10 cellular contexts compared by ENCODE assay signal in genomic region chr19:43778651-43779050, GRCh38. TPM values are rescaled to one million over a fixed set of nuclear protein-coding genes. Genes with fewer than 3 reads are reported as not detected.
DNase-seq lines count a peak whose midpoint lies in the region; ATAC-seq, FAIRE-seq and TF ChIP-seq lines count a peak whose summit lies in the region.
"Had no signal": no experiment of that assay in that cellular context is flagged by ENCODE, and none has a peak within 500 bp of the region (broad histone marks: within the 10 kb centered on the region; RNA-seq: fewer than 3 reads in every experiment).

No MANE protein-coding gene starts in this region.

- no peaks in the 10 kb centered on the region for H3K27me3 ChIP-seq in K562 (ENCODE audit: control insufficient read depth in 2 of 2, insufficient read depth in 2 of 2, low read length in 2 of 2)
- H3K27me3 ChIP-seq in testis, result no peaks in the 10 kb centered on the region

- H3K9ac ChIP-seq in K562 (ENCODE audit: insufficient read depth in 1 of 2, low read depth in 2 of 2, low read length in 2 of 2), result peak overlapping the region in 1 of 2 experiments; percentile 52; a peak in 3 of 4 replicates

- WGBS in K562 (ENCODE audit: insufficient coverage, low coverage, missing lambda C conversion rate), result 89% methylated on average over 1 of the region's 1 CpG
- WGBS in testis, 2 donors, result 85 to 100% methylated on average over 1 of the region's 1 CpG

- TF ChIP-seq RAD21 in K562 (CRISPR knock-in tag; conservative IDR thresholded peaks at IDR 0.05 in 1 of 2, IDR thresholded peaks at IDR 0.05 in 1 of 2), result no peak

- in situ Hi-C loops in K562 (cut with MboI), result no loop called here

- H3K36me3 ChIP-seq in K562 (ENCODE audit: control insufficient read depth, insufficient read depth, low read length) (peaks cover 5% of the 10 kb centered on the region), testis (ENCODE audit: low read depth, missing control alignments) (no peaks in the 10 kb centered on the region)

- peak overlapping the region; percentile 78 for H3K4me3 Mint-ChIP-seq in activated naive CD4-positive, alpha-beta T cell treated with anti-CD3 and anti-CD28 coated beads, Interleukin-2, amount 50 U/mL, for 24 hours
- H3K4me3 Mint-ChIP-seq in type B pancreatic cell (peak overlapping the region; percentile 24), glutamatergic neuron (ENCODE audit: unreplicated experiment) (no peak overlapping the region)

- peak overlapping the region; percentile 92 for H3K27ac Mint-ChIP-seq in activated naive CD4-positive, alpha-beta T cell treated with anti-CD3 and anti-CD28 coated beads, Interleukin-2, amount 50 U/mL, for 24 hours
- peak overlapping the region; percentile 49 for H3K27ac Mint-ChIP-seq in type B pancreatic cell
- no peak overlapping the region for H3K27ac Mint-ChIP-seq in glutamatergic neuron (ENCODE audit: unreplicated experiment)

- no peak for TF ChIP-seq EP300 in K562 (IDR thresholded peaks at IDR 0.05; ENCODE audit: low read length)

- H3K4me1 Mint-ChIP-seq in activated naive CD4-positive, alpha-beta T cell treated with anti-CD3 and anti-CD28 coated beads, Interleukin-2, amount 50 U/mL, for 24 hours, result peaks cover 70% of the 10 kb centered on the region
- peaks cover 44% of the 10 kb centered on the region for H3K4me1 Mint-ChIP-seq in type B pancreatic cell (ENCODE audit: unreplicated experiment)
- H3K4me1 Mint-ChIP-seq in glutamatergic neuron (ENCODE audit: low read depth, unreplicated experiment), result peaks cover 7% of the 10 kb centered on the region

- TF ChIP-seq CTCF in K562 (IDR thresholded peaks at IDR 0.05 in 2 of 3, conservative IDR thresholded peaks at IDR 0.05 in 1 of 3; ENCODE audit: insufficient read depth in 2 of 3, low read depth in 1 of 3, low read length in 3 of 3) (no peak), type B pancreatic cell (conservative IDR thresholded peaks at IDR 0.05) (no peak), testis (IDR thresholded peaks at IDR 0.05) (no peak), glutamatergic neuron (IDR thresholded peaks at IDR 0.05; ENCODE audit: partially characterized antibody, unreplicated experiment) (no peak)

- H3K4me1 ChIP-seq in K562 (replicated peaks in 1 of 2; ENCODE audit: control insufficient read depth in 2 of 2, insufficient read depth in 2 of 2, low read length in 2 of 2) (peaks cover 80 to 99% of the 10 kb centered on the region in 2 experiments), testis (peaks cover 11% of the 10 kb centered on the region)

- TF ChIP-seq POLR2A in K562 (conservative IDR thresholded peaks at IDR 0.05), result no peak
- no peak for TF ChIP-seq POLR2A in testis (IDR thresholded peaks at IDR 0.05)

- peaks cover 2% of the 10 kb centered on the region for H3K36me3 Mint-ChIP-seq in activated naive CD4-positive, alpha-beta T cell treated with anti-CD3 and anti-CD28 coated beads, Interleukin-2, amount 50 U/mL, for 24 hours
- H3K36me3 Mint-ChIP-seq in type B pancreatic cell, result no peaks in the 10 kb centered on the region
- no peaks in the 10 kb centered on the region for H3K36me3 Mint-ChIP-seq in glutamatergic neuron (ENCODE audit: unreplicated experiment)

- no TSS peak for BruUV-seq in K562 (replicated peaks; lab: Mats Ljungman, UMichigan)

- H3K9me3 ChIP-seq in K562 (replicated peaks; ENCODE audit: control insufficient read depth, insufficient read depth, low read depth, low read length), result no peaks in the 10 kb centered on the region
- no peaks in the 10 kb centered on the region for H3K9me3 ChIP-seq in testis

- H3K9me1 ChIP-seq in K562 (ENCODE audit: control insufficient read depth, insufficient read depth, low read length), result no peaks in the 10 kb centered on the region

- H3K4me3 ChIP-seq in K562 (peak overlapping the region; percentile 47; the same call in 1 of the 2 replicates), testis (no peak overlapping the region)

- POLR2A ChIA-PET in K562 (lab: Yijun Ruan, JAX), result interaction anchor here (1.1 to 9.9 kb wide), 3 partner anchors 8 to 25 kb away, joined by 3 to 71 read pairs (median 4); partner anchors contain the start of gene SMG9

- FAIRE-seq in K562 (lab: Jason Lieb, UNC), result no peak

- H3K79me2 ChIP-seq in K562 (ENCODE audit: control insufficient read depth, insufficient read depth, low read length), result peaks cover 77% of the 10 kb centered on the region

- DNase-seq in activated naive CD4-positive, alpha-beta T cell (lab: John Stamatoyannopoulos, UW), result no peak
- DNase-seq in NCI-H510A treated with DMSO at 0.1 percent for 48 hours (lab: John Stamatoyannopoulos, UW) (peak; percentile 79), K562 (ENCODE audit: extremely low read depth in 1 of 4, low spot score in 3 of 4) (no peak), type B pancreatic cell (ENCODE audit: extremely low spot score, unreplicated experiment) (no peak), testis (no peak), glutamatergic neuron (no peak)
- DNase-seq: stimulated activated CD4-positive, alpha-beta T cell treated with anti-CD3 and anti-CD28 coated beads, Interleukin-2, amount 100 ng/mL, for 48 hours had no signal

- no peaks in the 10 kb centered on the region for H3K9me3 Mint-ChIP-seq in activated naive CD4-positive, alpha-beta T cell treated with anti-CD3 and anti-CD28 coated beads, Interleukin-2, amount 50 U/mL, for 24 hours
- H3K9me3 Mint-ChIP-seq in type B pancreatic cell (no peaks in the 10 kb centered on the region), glutamatergic neuron (ENCODE audit: unreplicated experiment) (peaks cover 13% of the 10 kb centered on the region)

- peak overlapping the region; percentile 72 for H3K4me2 ChIP-seq in K562 (ENCODE audit: insufficient read depth, low read length)

- H3K27ac ChIP-seq in K562 (ENCODE audit: extremely low read depth, low read depth, low read length) (peak overlapping the region; percentile 83; the same call in 2 of the 3 replicates), testis (no peak overlapping the region)
- H3K27ac ChIP-seq: C4-2B had no signal

- no peak overlapping the region for H2AFZ ChIP-seq in K562 (ENCODE audit: low read depth, low read length)

- CTCF ChIA-PET in K562 (lab: Yijun Ruan, JAX; ENCODE audit: low intra/inter-chr PET ratio), result no interaction called here

- no peaks in the 10 kb centered on the region for H3K27me3 Mint-ChIP-seq in activated naive CD4-positive, alpha-beta T cell treated with anti-CD3 and anti-CD28 coated beads, Interleukin-2, amount 50 U/mL, for 24 hours
- H3K27me3 Mint-ChIP-seq in type B pancreatic cell (peaks cover 15% of the 10 kb centered on the region), glutamatergic neuron (ENCODE audit: unreplicated experiment) (peaks cover 12% of the 10 kb centered on the region)

- ATAC-seq in K562, result no peak
- no peak for ATAC-seq in GM21529 (IDR thresholded peaks at IDR 0.05; ENCODE audit: unreplicated experiment)

- intact Hi-C loops in K562 (cut with micrococcal nuclease), result no loop called here
- intact Hi-C loops in testis (cut with DNase I; ENCODE audit: low total_unique reads), result no loop called here

- H4K20me1 ChIP-seq in K562 (replicated peaks; ENCODE audit: control insufficient read depth, insufficient read depth, low read length), result no peaks in the 10 kb centered on the region

RNA-seq across cellular contexts. Expression of gene KCNN4, which starts 2.1 kb away (rescaled TPM):
- total RNA-seq in K562 (2011; cell fraction: chromatin; rRNA removed; ENCODE audit: low replicate concordance), result 29.9 and 77.4 TPM in 2 replicates
- total RNA-seq in K562 (2011; cell fraction: nucleolus; rRNA removed), result 79.4 and 80.4 TPM in 2 replicates
- 61.0 and 61.7 TPM in 2 replicates for total RNA-seq in K562 (2011; cell fraction: nucleoplasm; rRNA removed)
- total RNA-seq in K562 (2014; rRNA removed) (31.8 and 32.1 TPM in 2 replicates), K562 (2014; rRNA removed; fragmentation: Illumina TruSeq; extraction: Trizol) (9.2 and 10.7 TPM in 2 replicates), K562 (2015; rRNA removed; fragmentation: Illumina TruSeq; extraction: Trizol) (18.6 and 19.5 TPM in 2 replicates), K562 (2021) (26.6 and 28.6 TPM in 2 replicates), type B pancreatic cell (ENCODE audit: low replicate concordance) (1.6 and 7.7 TPM in 2 replicates), testis (1 to 10 TPM; 2.3 to 4.6 TPM), glutamatergic neuron (ENCODE audit: unreplicated experiment) (0.44 TPM)
- polyA plus RNA-seq in K562 (2011; rRNA removed) (29.4 and 33.9 TPM in 2 replicates), K562 (2014; fragmentation: Illumina TruSeq; extraction: Trizol) (22.6 and 25.9 TPM in 2 replicates), K562 (2014; fragmentation: Nextera tagmentation; extraction: Ambion mirVana) (1 to 10 TPM in 1 of 2 experiments, under 1 TPM in 1; 0.53 to 2.0 TPM), K562 (2014; rRNA removed) (37.6 and 37.7 TPM in 2 replicates), testis (ENCODE audit: insufficient read depth, low read depth, low replicate concordance) (4.1 TPM)
- polyA plus RNA-seq in K562 (2011; cell fraction: cytosol; rRNA removed), result 40.2 and 61.3 TPM in 2 replicates
- 111 and 177 TPM in 2 replicates for polyA plus RNA-seq in K562 (2011; cell fraction: nucleus; rRNA removed)
- polyA plus RNA-seq in K562 (2012), result 16.4 and 18.7 TPM in 2 replicates
- polyA minus RNA-seq in K562 (2011; rRNA and poly(A)+ RNA removed), result 18.4 and 22.7 TPM in 2 replicates
- 16.1 and 22.7 TPM in 2 replicates for polyA minus RNA-seq in K562 (2011; cell fraction: cytosol; rRNA and poly(A)+ RNA removed)
- 26.3 and 27.8 TPM in 2 replicates for polyA minus RNA-seq in K562 (2011; cell fraction: nucleus; rRNA and poly(A)+ RNA removed)

RNA-seq across cellular contexts. Expression of gene LYPD5, which starts 23.6 kb away (rescaled TPM):
- total RNA-seq in K562 (2011; cell fraction: chromatin; rRNA removed; ENCODE audit: low replicate concordance), result 0.42 and 1.1 TPM in 2 replicates
- 0.26 and 0.50 TPM in 2 replicates for total RNA-seq in K562 (2011; cell fraction: nucleolus; rRNA removed)
- total RNA-seq in K562 (2011; cell fraction: nucleoplasm; rRNA removed), result 0.15 TPM in 1 of 2 replicates, not detected in the other
- total RNA-seq in K562 (2014; rRNA removed) (0.20 TPM in 1 of 2 replicates, not detected in the other), K562 (2014; rRNA removed; fragmentation: Illumina TruSeq; extraction: Trizol) (0.13 TPM in 1 of 2 replicates, not detected in the other), K562 (2015; rRNA removed; fragmentation: Illumina TruSeq; extraction: Trizol) (0.19 and 0.22 TPM in 2 replicates), K562 (2021) (0.09 and 0.25 TPM in 2 replicates), type B pancreatic cell (ENCODE audit: low replicate concordance) (0.85 and 3.9 TPM in 2 replicates), testis (10 to 100 TPM in 1 of 2 donors, 1 to 10 TPM in 1; 4.9 to 14.7 TPM), glutamatergic neuron (ENCODE audit: unreplicated experiment) (not detected)
- polyA plus RNA-seq in K562 (2011; rRNA removed) (0.21 and 0.26 TPM in 2 replicates), K562 (2014; fragmentation: Illumina TruSeq; extraction: Trizol) (0.06 and 0.24 TPM in 2 replicates), K562 (2014; fragmentation: Nextera tagmentation; extraction: Ambion mirVana) (under 1 TPM in 1 of 2 experiments, not detected in 1; 0.03 TPM), K562 (2014; rRNA removed) (0.11 TPM in 1 of 2 replicates, not detected in the other), testis (ENCODE audit: insufficient read depth, low read depth, low replicate concordance) (12.6 TPM)
- 0.16 and 0.39 TPM in 2 replicates for polyA plus RNA-seq in K562 (2011; cell fraction: cytosol; rRNA removed)
- 0.14 and 0.47 TPM in 2 replicates for polyA plus RNA-seq in K562 (2011; cell fraction: nucleus; rRNA removed)
- polyA plus RNA-seq in K562 (2012), result 0.09 and 0.25 TPM in 2 replicates
- polyA minus RNA-seq in K562 (2011; rRNA and poly(A)+ RNA removed), result 0.21 TPM in 2 replicates
- polyA minus RNA-seq in K562 (2011; cell fraction: cytosol; rRNA and poly(A)+ RNA removed), result not detected in 2 replicates
- polyA minus RNA-seq in K562 (2011; cell fraction: nucleus; rRNA and poly(A)+ RNA removed), result 0.22 and 0.54 TPM in 2 replicates

RNA-seq across cellular contexts. Expression of gene SMG9, which starts 23.9 kb away (rescaled TPM):
- total RNA-seq in K562 (2011; cell fraction: chromatin; rRNA removed; ENCODE audit: low replicate concordance), result 85.7 and 122 TPM in 2 replicates
- 58.7 and 72.8 TPM in 2 replicates for total RNA-seq in K562 (2011; cell fraction: nucleolus; rRNA removed)
- 73.1 and 75.7 TPM in 2 replicates for total RNA-seq in K562 (2011; cell fraction: nucleoplasm; rRNA removed)
- total RNA-seq in K562 (2014; rRNA removed), result 38.6 and 40.2 TPM in 2 replicates
- 17.2 and 21.8 TPM in 2 replicates for total RNA-seq in K562 (2014; rRNA removed; fragmentation: Illumina TruSeq; extraction: Trizol)
- total RNA-seq in K562 (2015; rRNA removed; fragmentation: Illumina TruSeq; extraction: Trizol), result 39.6 and 40.4 TPM in 2 replicates
- total RNA-seq in K562 (2021), result 79.7 and 86.1 TPM in 2 replicates
- polyA plus RNA-seq in K562 (2011; rRNA removed), result 17.7 and 53.5 TPM in 2 replicates
- polyA plus RNA-seq in K562 (2011; cell fraction: cytosol; rRNA removed), result 27.4 and 31.8 TPM in 2 replicates
- polyA plus RNA-seq in K562 (2011; cell fraction: nucleus; rRNA removed), result 122 and 124 TPM in 2 replicates
- 34.7 and 52.6 TPM in 2 replicates for polyA plus RNA-seq in K562 (2012)
- polyA plus RNA-seq in K562 (2014; fragmentation: Illumina TruSeq; extraction: Trizol), result 53.6 and 61.0 TPM in 2 replicates
- 1 to 10 TPM; 1.7 to 3.9 TPM for polyA plus RNA-seq in K562 (2014; fragmentation: Nextera tagmentation; extraction: Ambion mirVana)
- 46.1 and 49.1 TPM in 2 replicates for polyA plus RNA-seq in K562 (2014; rRNA removed)
- 14.1 and 14.6 TPM in 2 replicates for polyA minus RNA-seq in K562 (2011; rRNA and poly(A)+ RNA removed)
- polyA minus RNA-seq in K562 (2011; cell fraction: cytosol; rRNA and poly(A)+ RNA removed), result 23.5 and 24.0 TPM in 2 replicates
- 18.7 and 33.0 TPM in 2 replicates for polyA minus RNA-seq in K562 (2011; cell fraction: nucleus; rRNA and poly(A)+ RNA removed)
- 44.5 and 64.9 TPM in 2 replicates for total RNA-seq in type B pancreatic cell (ENCODE audit: low replicate concordance)
- 10 to 100 TPM; 65.0 to 76.8 TPM for total RNA-seq in testis
- polyA plus RNA-seq in testis (ENCODE audit: insufficient read depth, low read depth, low replicate concordance), result 144 TPM
- 34.1 TPM for total RNA-seq in glutamatergic neuron (ENCODE audit: unreplicated experiment)

RNA-seq across cellular contexts. Expression of gene ZNF283, which starts 48.5 kb away (rescaled TPM):
- total RNA-seq in K562 (2011; cell fraction: chromatin; rRNA removed; ENCODE audit: low replicate concordance), result 18.2 and 43.1 TPM in 2 replicates
- total RNA-seq in K562 (2011; cell fraction: nucleolus; rRNA removed), result 15.0 and 16.3 TPM in 2 replicates
- 19.9 and 37.9 TPM in 2 replicates for total RNA-seq in K562 (2011; cell fraction: nucleoplasm; rRNA removed)
- total RNA-seq in K562 (2014; rRNA removed) (7.9 TPM in 2 replicates), K562 (2014; rRNA removed; fragmentation: Illumina TruSeq; extraction: Trizol) (19.5 and 21.3 TPM in 2 replicates), K562 (2015; rRNA removed; fragmentation: Illumina TruSeq; extraction: Trizol) (11.3 and 14.0 TPM in 2 replicates), K562 (2021) (10.3 and 10.7 TPM in 2 replicates), type B pancreatic cell (ENCODE audit: low replicate concordance) (13.1 and 18.2 TPM in 2 replicates), testis (10 to 100 TPM in 1 of 2 donors, 1 to 10 TPM in 1; 6.9 to 10.7 TPM), glutamatergic neuron (ENCODE audit: unreplicated experiment) (13.0 TPM)
- polyA plus RNA-seq in K562 (2011; rRNA removed) (7.3 and 9.8 TPM in 2 replicates), K562 (2014; fragmentation: Illumina TruSeq; extraction: Trizol) (6.2 and 7.0 TPM in 2 replicates), K562 (2014; fragmentation: Nextera tagmentation; extraction: Ambion mirVana) (10 to 100 TPM in 1 of 2 experiments, 1 to 10 TPM in 1; 6.0 to 11.1 TPM), K562 (2014; rRNA removed) (7.2 and 9.4 TPM in 2 replicates), testis (ENCODE audit: insufficient read depth, low read depth, low replicate concordance) (2.9 TPM)
- polyA plus RNA-seq in K562 (2011; cell fraction: cytosol; rRNA removed), result 0.78 and 2.6 TPM in 2 replicates
- 7.9 and 12.9 TPM in 2 replicates for polyA plus RNA-seq in K562 (2011; cell fraction: nucleus; rRNA removed)
- 5.7 and 5.8 TPM in 2 replicates for polyA plus RNA-seq in K562 (2012)
- 21.0 and 25.4 TPM in 2 replicates for polyA minus RNA-seq in K562 (2011; rRNA and poly(A)+ RNA removed)
- 4.3 and 6.1 TPM in 2 replicates for polyA minus RNA-seq in K562 (2011; cell fraction: cytosol; rRNA and poly(A)+ RNA removed)
- polyA minus RNA-seq in K562 (2011; cell fraction: nucleus; rRNA and poly(A)+ RNA removed), result 12.8 and 28.8 TPM in 2 replicates
